ENCODE assay signal across 8 cellular contexts in genomic region chr2:38666578-38666926, GRCh38. TPM values are rescaled to one million over a fixed set of nuclear protein-coding genes. Genes with fewer than 3 reads are reported as not detected.
DNase-seq lines count a peak whose midpoint lies in the region; ATAC-seq, FAIRE-seq and TF ChIP-seq lines count a peak whose summit lies in the region.

No MANE protein-coding gene starts in this region.

- H3K27me3 Mint-ChIP-seq in activated T-helper 1 cell treated with anti-CD3 and anti-CD28 coated beads, Interleukin-12 subunit alpha, Interleukin-12 subunit beta, Interleukin-2, Interleukin-4 antibody, amounts not matched to agents 30 ng/mL and 10 ng/mL and 1 ng/mL, durations not matched to agents 14 hours and 24 hours and 36 hours (ENCODE audit: insufficient read depth): no peaks in the 10 kb centered on the region

- H3K4me1 ChIP-seq in right cardiac atrium (ENCODE audit: control insufficient read depth, insufficient read depth, low read length): no peaks in the 10 kb centered on the region
- peaks cover 13 to 23% of the 10 kb centered on the region in 2 donors for H3K4me1 ChIP-seq in gastrocnemius medialis

- intact Hi-C loops in activated T-helper 1 cell treated with anti-CD3 and anti-CD28 coated beads, Interleukin-12 subunit alpha, Interleukin-12 subunit beta, Interleukin-2, Interleukin-4 antibody, amounts not matched to agents 30 ng/mL and 10 ng/mL and 1 ng/mL, durations not matched to agents 14 hours and 24 hours and 36 hours (cut with micrococcal nuclease): loop anchor here (2.0 to 5.0 kb wide), 2 partner anchors 42 to 461 kb away; no protein-coding TSS in a partner anchor
- intact Hi-C loops in right cardiac atrium (cut with DNase I) (loop anchor here in 1 of 4 donors (5.0 to 10.0 kb wide), 2 partner anchors 58 to 64 kb away; partner anchors contain the start of gene HNRNPLL), gastrocnemius medialis (cut with DNase I; ENCODE audit: low total_unique reads) (loop anchor here (2.0 to 5.0 kb wide), 5 partner anchors 56 to 289 kb away; partner anchors contain the start of genes ATL2 and HNRNPLL)

- no peak for TF ChIP-seq POLR2A in gastrocnemius medialis (IDR thresholded peaks at IDR 0.05)

- H3K4me3 ChIP-seq in right cardiac atrium (ENCODE audit: low read length): peak overlapping the region; percentile 67
- H3K4me3 ChIP-seq in gastrocnemius medialis: peak overlapping the region; percentile 63 to 76 (median 75)

- H3K4me3 Mint-ChIP-seq in activated T-helper 1 cell treated with anti-CD3 and anti-CD28 coated beads, Interleukin-12 subunit alpha, Interleukin-12 subunit beta, Interleukin-2, Interleukin-4 antibody, amounts not matched to agents 30 ng/mL and 10 ng/mL and 1 ng/mL, durations not matched to agents 14 hours and 24 hours and 36 hours: peak overlapping the region; percentile 93

- no peaks in the 10 kb centered on the region for H3K9me3 ChIP-seq in right cardiac atrium (ENCODE audit: control insufficient read depth, low read length)
- no peaks in the 10 kb centered on the region for H3K9me3 ChIP-seq in gastrocnemius medialis

- 3% methylated on average over 3 of the region's 3 CpGs for WGBS in right cardiac atrium

- peak overlapping the region; percentile 94 for H3K27ac Mint-ChIP-seq in activated T-helper 1 cell treated with anti-CD3 and anti-CD28 coated beads, Interleukin-12 subunit alpha, Interleukin-12 subunit beta, Interleukin-2, Interleukin-4 antibody, amounts not matched to agents 30 ng/mL and 10 ng/mL and 1 ng/mL, durations not matched to agents 14 hours and 24 hours and 36 hours

- no peaks in the 10 kb centered on the region for H3K36me3 ChIP-seq in gastrocnemius medialis

- peaks cover 74% of the 10 kb centered on the region for H3K4me1 Mint-ChIP-seq in activated T-helper 1 cell treated with anti-CD3 and anti-CD28 coated beads, Interleukin-12 subunit alpha, Interleukin-12 subunit beta, Interleukin-2, Interleukin-4 antibody, amounts not matched to agents 30 ng/mL and 10 ng/mL and 1 ng/mL, durations not matched to agents 14 hours and 24 hours and 36 hours (ENCODE audit: low read depth)

- no peaks in the 10 kb centered on the region for H3K9me3 Mint-ChIP-seq in activated T-helper 1 cell treated with anti-CD3 and anti-CD28 coated beads, Interleukin-12 subunit alpha, Interleukin-12 subunit beta, Interleukin-2, Interleukin-4 antibody, amounts not matched to agents 30 ng/mL and 10 ng/mL and 1 ng/mL, durations not matched to agents 14 hours and 24 hours and 36 hours

- H3K27ac ChIP-seq in right cardiac atrium (ENCODE audit: low read length) (peak overlapping the region; percentile 86), gastrocnemius medialis (peak overlapping the region; percentile 73 to 81 (median 78))

- no peak for FAIRE-seq in frontal cortex (lab: Jason Lieb, UNC)

- in situ Hi-C loops in gastrocnemius medialis (cut with MboI; ENCODE audit: low sequenced_read_pairs in 4 of 4): loop anchor here in 2 of 4 donors (10.0 kb wide), 1 partner anchor 62 kb away; the partner anchor contains the start of gene HNRNPLL (in 2 of the 2)

- no peak for TF ChIP-seq CTCF in gastrocnemius medialis (IDR thresholded peaks at IDR 0.05 in 4 of 5, conservative IDR thresholded peaks at IDR 0.05 in 1 of 5)

- H3K36me3 Mint-ChIP-seq in activated T-helper 1 cell treated with anti-CD3 and anti-CD28 coated beads, Interleukin-12 subunit alpha, Interleukin-12 subunit beta, Interleukin-2, Interleukin-4 antibody, amounts not matched to agents 30 ng/mL and 10 ng/mL and 1 ng/mL, durations not matched to agents 14 hours and 24 hours and 36 hours (ENCODE audit: low read depth): peaks cover 27% of the 10 kb centered on the region

- no peaks in the 10 kb centered on the region for H3K27me3 ChIP-seq in right cardiac atrium (ENCODE audit: control insufficient read depth, insufficient read depth)
- H3K27me3 ChIP-seq in gastrocnemius medialis: no peaks in the 10 kb centered on the region

- peak; percentile 5 for ATAC-seq in GM18870 (IDR thresholded peaks at IDR 0.05; ENCODE audit: unreplicated experiment)
- ATAC-seq in HG03342 (IDR thresholded peaks at IDR 0.05; ENCODE audit: unreplicated experiment): peak; percentile 43
- ATAC-seq in right cardiac atrium: peak; percentile 27 to 30
- peak; percentile 17 to 19 for ATAC-seq in gastrocnemius medialis

- DNase-seq in activated T-helper 1 cell treated with anti-CD3 and anti-CD28 coated beads, Interleukin-12 subunit alpha, Interleukin-12 subunit beta, Interleukin-2, Interleukin-4 antibody, amounts not matched to agents 30 ng/mL and 10 ng/mL and 1 ng/mL, durations not matched to agents 14 hours and 24 hours and 36 hours (ENCODE audit: low spot score): no peak
- DNase-seq in right cardiac atrium: no peak
- DNase-seq in gastrocnemius medialis: no peak
- no peak for DNase-seq in frontal cortex (ENCODE audit: low spot score in 2 of 2)
- DNase-seq in AG08395 (ENCODE audit: low spot score): no peak
- no peak for DNase-seq in iPS-NIHi7 (ENCODE audit: extremely low spot score)

RNA-seq across cellular contexts. Expression of gene GALM, which starts 0.6 kb away (rescaled TPM):
- total RNA-seq in activated T-helper 1 cell treated with anti-CD3 and anti-CD28 coated beads, Interleukin-12 subunit alpha, Interleukin-12 subunit beta, Interleukin-2, Interleukin-4 antibody, amounts not matched to agents 30 ng/mL and 10 ng/mL and 1 ng/mL, durations not matched to agents 14 hours and 24 hours and 36 hours: 77.0 and 78.4 TPM in 2 replicates
- total RNA-seq in right cardiac atrium (10 to 100 TPM; 11.4 to 23.0 (median 19.8) TPM), gastrocnemius medialis (10 to 100 TPM in 3 of 4 donors, 1 to 10 TPM in 1; 5.3 to 16.9 (median 14.9) TPM), frontal cortex (2.9 TPM)
- polyA plus RNA-seq in right cardiac atrium: 13.5 TPM
